ENCODE assay signal across 21 cellular contexts in genomic region chr2:144409241-144409640, GRCh38.
"Had no signal": no experiment of that assay in that cellular context is flagged by ENCODE, and none has a peak within 500 bp of the region (broad histone marks: within the 10 kb centered on the region; RNA-seq: fewer than 3 reads in every experiment).

No MANE protein-coding gene starts in this region.

- H3K9ac ChIP-seq: parathyroid adenoma had no signal

- H3K9me3 ChIP-seq: esophagus muscularis mucosa, mucosa of descending colon, sigmoid colon, spleen, suprapubic skin, transverse colon, vagina had no signal

- H3K27me3 ChIP-seq: brain microvascular endothelial cell, sigmoid colon, spleen, suprapubic skin, transverse colon, vagina had no signal

- H3K4me3 ChIP-seq: coronary artery, esophagus muscularis mucosa, mucosa of descending colon, sigmoid colon, spleen, suprapubic skin, transverse colon, vagina had no signal

- FAIRE-seq: endothelial cell of umbilical vein had no signal

- H3K27ac ChIP-seq: brain microvascular endothelial cell, coronary artery, esophagus muscularis mucosa, parathyroid adenoma, sigmoid colon, suprapubic skin, transverse colon, vagina, VCaP had no signal

- DNase-seq: activated CD4-positive, alpha-beta T cell treated with anti-CD3 and anti-CD28 coated beads for 1 hour; activated CD4-positive, alpha-beta T cell treated with anti-CD3 and anti-CD28 coated beads, Interleukin-2, amount 50 U/mL, for 4 hours; activated gamma-delta T cell treated with Interleukin-2 at 50 U/mL for 16 hours; brain microvascular endothelial cell; central memory CD4-positive, alpha-beta T cell; effector CD4-positive, alpha-beta T cell; mesenchymal stem cell; mucosa of descending colon; naive B cell; sigmoid colon; spleen; stimulated activated naive CD4-positive, alpha-beta T cell; T-helper 17 cell; transverse colon had no signal

- H3K4me1 ChIP-seq: parathyroid adenoma had no signal

- H3K36me3 ChIP-seq: sigmoid colon, suprapubic skin, transverse colon, vagina had no signal
